In the genomic region with DNA sequence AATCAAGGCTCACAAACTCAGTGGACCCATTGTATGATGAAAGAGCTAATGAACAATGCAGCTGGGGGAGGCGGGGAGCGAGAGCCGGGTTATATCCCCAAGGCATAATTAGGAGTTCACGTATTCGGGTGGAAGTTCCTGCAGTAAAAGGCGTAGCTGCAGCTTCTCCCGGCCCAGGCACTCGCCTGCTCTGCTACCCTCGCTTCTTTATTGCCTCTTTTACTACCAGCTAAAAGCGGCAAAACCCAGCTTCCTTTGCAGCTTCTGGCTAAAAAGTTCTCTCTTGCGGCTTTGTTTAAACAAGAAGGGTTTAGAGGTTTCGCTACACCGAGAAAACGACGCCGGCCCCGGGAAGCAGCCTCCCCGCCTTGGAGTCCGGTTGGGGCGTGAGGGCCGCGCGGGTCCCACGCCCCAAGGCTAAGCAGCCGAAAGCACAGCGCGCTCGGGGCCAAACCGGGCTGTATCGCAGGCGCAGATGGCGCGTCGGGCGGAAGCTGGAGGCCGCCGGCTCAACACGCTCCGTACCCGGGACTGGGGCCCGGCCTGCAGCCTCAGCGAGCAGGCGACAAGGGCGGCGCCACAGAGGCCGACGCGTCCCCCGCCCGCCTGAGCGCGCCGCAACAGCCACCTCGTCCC, we compare ENCODE assay signal across 1 cellular context.
TF ChIP-seq lines count a peak whose summit lies in the region.

No MANE protein-coding gene starts in this region.

TF ChIP-seq in HepG2, 621 proteins besides CTCF, POLR2A, EP300 and RAD21 (continued from another document and continues in another):
- TF ChIP-seq PRDM4 (CRISPR knock-in tag; IDR thresholded peaks at IDR 0.05; ENCODE audit: borderline replicate concordance) (no peak), IKZF5 (CRISPR knock-in tag; IDR thresholded peaks at IDR 0.05) (peak; percentile 65), ZBTB43 (CRISPR knock-in tag; conservative IDR thresholded peaks at IDR 0.05) (peak; percentile 78; the same call in 1 of the 2 replicates), CBX5 (CRISPR knock-in tag; IDR thresholded peaks at IDR 0.05; ENCODE audit: borderline replicate concordance) (peak; percentile 30; the same call in 1 of the 2 replicates), CBX2 (IDR thresholded peaks at IDR 0.05; ENCODE audit: low read depth, low read length) (no peak), CBX2 (CRISPR knock-in tag; IDR thresholded peaks at IDR 0.05; ENCODE audit: low read depth) (peak; percentile 67; the same call in 1 of the 2 replicates), UBTF (CRISPR knock-in tag; IDR thresholded peaks at IDR 0.05) (peak; percentile 99), ZNF784 (CRISPR knock-in tag; IDR thresholded peaks at IDR 0.05; ENCODE audit: borderline replicate concordance) (no peak), STAG1 (CRISPR knock-in tag; IDR thresholded peaks at IDR 0.05) (no peak; the same call in 1 of the 2 replicates), GATAD1 (CRISPR knock-in tag; IDR thresholded peaks at IDR 0.05) (no peak), ZNF724P (CRISPR knock-in tag; IDR thresholded peaks at IDR 0.05; ENCODE audit: borderline replicate concordance) (peak; percentile 78; the same call in 1 of the 2 replicates), ZNF343 (CRISPR knock-in tag; IDR thresholded peaks at IDR 0.05) (no peak), ZNF329 (CRISPR knock-in tag; IDR thresholded peaks at IDR 0.05; ENCODE audit: low read depth) (peak; percentile 85; the same call in 1 of the 2 replicates), MAFK (conservative IDR thresholded peaks at IDR 0.05 in 1 of 2, IDR thresholded peaks at IDR 0.05 in 1 of 2; ENCODE audit: low read length in 2 of 2) (no peak), MYNN (CRISPR knock-in tag; IDR thresholded peaks at IDR 0.05; ENCODE audit: low read depth) (peak; percentile 78), GLMP (CRISPR knock-in tag; IDR thresholded peaks at IDR 0.05; ENCODE audit: borderline replicate concordance) (no peak), GTF3A (CRISPR knock-in tag; conservative IDR thresholded peaks at IDR 0.05) (no peak), E2F2 (CRISPR knock-in tag; IDR thresholded peaks at IDR 0.05; ENCODE audit: borderline replicate concordance) (peak; percentile 83; the same call in 1 of the 2 replicates), ZFP41 (CRISPR knock-in tag; IDR thresholded peaks at IDR 0.05; ENCODE audit: borderline replicate concordance) (0 out of 2 replicates have a peak, but pooled peaks have one; percentile 69), SNAPC5 (CRISPR knock-in tag; IDR thresholded peaks at IDR 0.05; ENCODE audit: borderline replicate concordance) (0 out of 2 replicates have a peak, but pooled peaks have one; percentile 19), BHLHE40 (IDR thresholded peaks at IDR 0.05; ENCODE audit: low read length) (peak; percentile 40; the same call in 1 of the 2 replicates), MAFG (CRISPR knock-in tag; IDR thresholded peaks at IDR 0.05) (no peak), HOXD1 (CRISPR knock-in tag; IDR thresholded peaks at IDR 0.05) (peak; percentile 69), FOXO1 (CRISPR knock-in tag; IDR thresholded peaks at IDR 0.05) (no peak), MTA1 (CRISPR knock-in tag; IDR thresholded peaks at IDR 0.05; ENCODE audit: borderline replicate concordance) (peak; percentile 8; the same call in 1 of the 2 replicates), ZNF629 (CRISPR knock-in tag; conservative IDR thresholded peaks at IDR 0.05) (peak; percentile 63), ZIK1 (CRISPR knock-in tag; IDR thresholded peaks at IDR 0.05; ENCODE audit: borderline replicate concordance, low read depth) (peak; percentile 65; the same call in 1 of the 2 replicates), ZNF550 (CRISPR knock-in tag; IDR thresholded peaks at IDR 0.05; ENCODE audit: borderline replicate concordance) (no peak), GATAD2A (CRISPR knock-in tag; IDR thresholded peaks at IDR 0.05) (no peak; the same call in 1 of the 2 replicates), TSC22D2 (CRISPR knock-in tag; IDR thresholded peaks at IDR 0.05; ENCODE audit: borderline replicate concordance) (peak; percentile 53; the same call in 1 of the 2 replicates), HCFC1 (IDR thresholded peaks at IDR 0.05; ENCODE audit: low read depth, low read length) (no peak), SIN3B (IDR thresholded peaks at IDR 0.05; ENCODE audit: low read length) (no peak)
- TF ChIP-seq, protein P1, sequence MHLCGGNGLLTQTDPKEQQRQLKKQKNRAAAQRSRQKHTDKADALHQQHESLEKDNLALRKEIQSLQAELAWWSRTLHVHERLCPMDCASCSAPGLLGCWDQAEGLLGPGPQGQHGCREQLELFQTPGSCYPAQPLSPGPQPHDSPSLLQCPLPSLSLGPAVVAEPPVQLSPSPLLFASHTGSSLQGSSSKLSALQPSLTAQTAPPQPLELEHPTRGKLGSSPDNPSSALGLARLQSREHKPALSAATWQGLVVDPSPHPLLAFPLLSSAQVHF (CRISPR knock-in tag; IDR thresholded peaks at IDR 0.05) = peak; percentile 76; the same call in 1 of the 2 replicates
- TF ChIP-seq, protein P2, sequence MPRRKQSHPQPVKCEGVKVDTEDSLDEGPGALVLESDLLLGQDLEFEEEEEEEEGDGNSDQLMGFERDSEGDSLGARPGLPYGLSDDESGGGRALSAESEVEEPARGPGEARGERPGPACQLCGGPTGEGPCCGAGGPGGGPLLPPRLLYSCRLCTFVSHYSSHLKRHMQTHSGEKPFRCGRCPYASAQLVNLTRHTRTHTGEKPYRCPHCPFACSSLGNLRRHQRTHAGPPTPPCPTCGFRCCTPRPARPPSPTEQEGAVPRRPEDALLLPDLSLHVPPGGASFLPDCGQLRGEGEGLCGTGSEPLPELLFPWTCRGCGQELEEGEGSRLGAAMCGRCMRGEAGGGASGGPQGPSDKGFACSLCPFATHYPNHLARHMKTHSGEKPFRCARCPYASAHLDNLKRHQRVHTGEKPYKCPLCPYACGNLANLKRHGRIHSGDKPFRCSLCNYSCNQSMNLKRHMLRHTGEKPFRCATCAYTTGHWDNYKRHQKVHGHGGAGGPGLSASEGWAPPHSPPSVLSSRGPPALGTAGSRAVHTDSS (CRISPR knock-in tag; conservative IDR thresholded peaks at IDR 0.05) = no peak
- TF ChIP-seq, protein P3, sequence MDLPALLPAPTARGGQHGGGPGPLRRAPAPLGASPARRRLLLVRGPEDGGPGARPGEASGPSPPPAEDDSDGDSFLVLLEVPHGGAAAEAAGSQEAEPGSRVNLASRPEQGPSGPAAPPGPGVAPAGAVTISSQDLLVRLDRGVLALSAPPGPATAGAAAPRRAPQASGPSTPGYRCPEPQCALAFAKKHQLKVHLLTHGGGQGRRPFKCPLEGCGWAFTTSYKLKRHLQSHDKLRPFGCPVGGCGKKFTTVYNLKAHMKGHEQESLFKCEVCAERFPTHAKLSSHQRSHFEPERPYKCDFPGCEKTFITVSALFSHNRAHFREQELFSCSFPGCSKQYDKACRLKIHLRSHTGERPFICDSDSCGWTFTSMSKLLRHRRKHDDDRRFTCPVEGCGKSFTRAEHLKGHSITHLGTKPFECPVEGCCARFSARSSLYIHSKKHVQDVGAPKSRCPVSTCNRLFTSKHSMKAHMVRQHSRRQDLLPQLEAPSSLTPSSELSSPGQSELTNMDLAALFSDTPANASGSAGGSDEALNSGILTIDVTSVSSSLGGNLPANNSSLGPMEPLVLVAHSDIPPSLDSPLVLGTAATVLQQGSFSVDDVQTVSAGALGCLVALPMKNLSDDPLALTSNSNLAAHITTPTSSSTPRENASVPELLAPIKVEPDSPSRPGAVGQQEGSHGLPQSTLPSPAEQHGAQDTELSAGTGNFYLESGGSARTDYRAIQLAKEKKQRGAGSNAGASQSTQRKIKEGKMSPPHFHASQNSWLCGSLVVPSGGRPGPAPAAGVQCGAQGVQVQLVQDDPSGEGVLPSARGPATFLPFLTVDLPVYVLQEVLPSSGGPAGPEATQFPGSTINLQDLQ (CRISPR knock-in tag; IDR thresholded peaks at IDR 0.05) = no peak; the same call in 1 of the 2 replicates
